Comparison of ENCODE assay signal across 34 cellular contexts in the genomic region with DNA sequence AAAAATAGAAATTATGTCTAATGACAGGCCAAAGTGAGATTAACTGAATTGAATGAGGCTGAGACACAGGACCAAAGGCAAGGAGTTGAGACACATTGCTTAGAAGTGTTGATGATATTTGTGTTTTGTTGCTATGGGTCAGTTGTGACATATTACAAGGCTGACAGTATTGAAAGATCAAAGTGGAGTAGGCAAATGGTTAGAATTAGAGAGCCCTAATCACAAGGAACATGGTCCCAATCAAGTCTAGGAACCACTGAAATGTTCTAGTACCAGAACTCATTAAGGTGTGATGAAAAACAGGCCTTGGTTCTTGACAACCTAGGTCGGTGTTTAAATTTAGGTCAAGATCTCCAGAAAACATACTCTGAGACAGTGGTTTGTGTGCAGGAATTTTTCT.
"Had no signal": no experiment of that assay in that cellular context is flagged by ENCODE, and none has a peak within 500 bp of the region (broad histone marks: within the 10 kb centered on the region; RNA-seq: fewer than 3 reads in every experiment).

No MANE protein-coding gene starts in this region.

- H3K4me3 ChIP-seq: MG63 had no signal

- H3K27me3 ChIP-seq: MG63 had no signal

- DNase-seq: Karpas-422, Kasumi-1, KBM-7, KG1, MG63, MM.1S, MV-4-11, NCI-H1048, NCI-H1092, NCI-H1092 treated with DMSO at 0.1 percent for 48 hours, NCI-H1105, NCI-H1105 treated with DMSO at 0.1 percent for 48 hours, NCI-H1417, NCI-H1417 treated with DMSO at 0.1 percent for 48 hours, NCI-H1436, NCI-H1436 treated with DMSO at 0.1 percent for 48 hours, NCI-H146, NCI-H1694, NCI-H1694 treated with DMSO at 0.1 percent for 48 hours, NCI-H187, NCI-H187 treated with DMSO at 0.1 percent for 48 hours, NCI-H1930, NCI-H2029, NCI-H2029 treated with DMSO at 0.1 percent for 48 hours, NCI-H2081, NCI-H2081 treated with DMSO at 0.1 percent for 48 hours, NCI-H2107, NCI-H2171, NCI-H2171 treated with DMSO at 0.1 percent for 48 hours, NCI-H226, NCI-H345, NCI-H446, NCI-H446 treated with DMSO at 0.1 percent for 48 hours, NCI-H510A had no signal

- H3K36me3 ChIP-seq: MG63 had no signal
